In the genomic region with DNA sequence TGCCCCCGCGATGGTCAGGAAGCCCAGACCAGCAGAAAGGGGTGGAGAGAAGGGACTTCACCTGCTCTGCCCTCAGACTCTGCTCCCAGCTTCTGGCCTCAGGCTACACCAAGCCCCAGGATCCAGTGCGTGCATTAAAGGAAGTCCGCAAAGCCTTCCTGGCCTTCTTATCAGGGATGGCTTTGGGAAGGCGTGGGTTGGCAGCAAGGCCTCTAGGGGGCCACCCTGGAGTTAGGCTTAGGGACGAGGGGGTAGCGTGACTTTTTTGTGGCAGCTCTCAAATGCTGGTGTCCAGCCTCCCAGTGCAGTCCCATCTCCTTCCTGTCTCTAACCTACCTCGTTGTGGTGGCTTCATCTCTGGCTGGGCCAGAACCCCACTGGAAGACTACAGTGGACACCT, we compare ENCODE assay signal across 8 cellular contexts. TPM values are rescaled to one million over a fixed set of nuclear protein-coding genes. Genes with fewer than 3 reads are reported as not detected.
DNase-seq lines count a peak whose midpoint lies in the region; ATAC-seq, FAIRE-seq and TF ChIP-seq lines count a peak whose summit lies in the region.

No MANE protein-coding gene starts in this region.

- no peaks in the 10 kb centered on the region for H3K36me3 ChIP-seq in GM06990 (ENCODE audit: control insufficient read depth, insufficient read depth, low read length)

- no peak overlapping the region for H3K27ac ChIP-seq in A549

- no peak for TF ChIP-seq CTCF in A549 (IDR thresholded peaks at IDR 0.05)
- peak; percentile 21 for TF ChIP-seq CTCF in GM06990 (IDR thresholded peaks at IDR 0.05; ENCODE audit: insufficient read depth, low read length, poor library complexity, severe bottlenecking)
- peak; percentile 54 for TF ChIP-seq CTCF in fibroblast of villous mesenchyme (IDR thresholded peaks at IDR 0.05; ENCODE audit: insufficient read depth, low read depth, low read length)
- no peak for TF ChIP-seq CTCF in GM20000 (IDR thresholded peaks at IDR 0.05; ENCODE audit: extremely low read depth, missing control alignments)

- TF ChIP-seq POLR2A in A549 (IDR thresholded peaks at IDR 0.05; ENCODE audit: low read length), result no peak

- TF ChIP-seq RAD21 in A549 (conservative IDR thresholded peaks at IDR 0.05 in 1 of 2, IDR thresholded peaks at IDR 0.05 in 1 of 2), result peak in 1 of 2 experiments; percentile 20; a peak in 1 of 5 replicates

- CTCF ChIA-PET in A549 (lab: Yijun Ruan, JAX), result interaction anchor here (1.0 to 10.8 kb wide), 6 partner anchors 11 to 124 kb away, joined by 3 to 96 read pairs (median 5); partner anchors contain the start of gene ABHD14B

- H3K9me3 ChIP-seq in A549, result no peaks in the 10 kb centered on the region

- 68% methylated on average over 5 of the region's 8 CpGs for WGBS in A549 (ENCODE audit: missing lambda C conversion rate)

- no peak for TF ChIP-seq EP300 in A549 (IDR thresholded peaks at IDR 0.05)

- H3K4me3 ChIP-seq in A549 (no peak overlapping the region), GM06990 (replicated peaks; ENCODE audit: low read depth, low read length) (no peak overlapping the region), fibroblast of villous mesenchyme (ENCODE audit: low read depth, low read length) (no peak overlapping the region)

- no peaks in the 10 kb centered on the region for H3K27me3 ChIP-seq in GM06990 (replicated peaks; ENCODE audit: control insufficient read depth, insufficient read depth, low read length)

- no peak for FAIRE-seq in A549 (lab: Jason Lieb, UNC)

- POLR2A ChIA-PET in A549 (lab: Yijun Ruan, JAX), result no interaction called here

- no peak overlapping the region for H3K4me2 ChIP-seq in A549

- no peaks in the 10 kb centered on the region for H3K4me1 ChIP-seq in A549

- DNase-seq in A549 (ENCODE audit: low read depth in 1 of 2, low spot score in 1 of 2) (no peak), GM06990 (ENCODE audit: extremely low read depth, insufficient read length) (no peak), SK-N-DZ (ENCODE audit: low spot score) (peak; percentile 66), fibroblast of villous mesenchyme (ENCODE audit: low read depth) (peak; percentile 22), GM20000 (ENCODE audit: low spot score) (no peak), NCI-H187 (lab: John Stamatoyannopoulos, UW) (no peak), SKM-1 treated with dmso at 0.1 percent for 144 hours (lab: John Stamatoyannopoulos, UW; ENCODE audit: unreplicated experiment) (no peak)
- no peak for DNase-seq in stimulated activated CD8-positive, alpha-beta memory T cell treated with anti-CD3 and anti-CD28 coated beads, Interleukin-4, amount 100 ng/mL, for 48 hours

- peak; percentile 30 to 78; a peak in 4 of 6 replicates for ATAC-seq in A549

TF ChIP-seq in A549, 52 proteins besides CTCF, POLR2A, EP300 and RAD21:
- no peak for TF ChIP-seq ZSCAN20 (CRISPR knock-in tag; IDR thresholded peaks at IDR 0.05)
- no peak for TF ChIP-seq KDM5A (IDR thresholded peaks at IDR 0.05)
- no peak for TF ChIP-seq MAZ (IDR thresholded peaks at IDR 0.05; ENCODE audit: borderline replicate concordance, low read depth, low read length)
- TF ChIP-seq HOXB13 (CRISPR knock-in tag; IDR thresholded peaks at IDR 0.05; ENCODE audit: low read depth), result no peak
- no peak for TF ChIP-seq FOSL2 (IDR thresholded peaks at IDR 0.05)
- TF ChIP-seq FOSL2 (CRISPR knock-in tag; IDR thresholded peaks at IDR 0.05), result no peak
- no peak for TF ChIP-seq MAX (IDR thresholded peaks at IDR 0.05)
- no peak for TF ChIP-seq HOXB5 (CRISPR knock-in tag; IDR thresholded peaks at IDR 0.05)
- no peak for TF ChIP-seq GATA3 (IDR thresholded peaks at IDR 0.05; ENCODE audit: borderline replicate concordance)
- TF ChIP-seq EHF (CRISPR knock-in tag; IDR thresholded peaks at IDR 0.05), result no peak
- TF ChIP-seq FOSB (CRISPR knock-in tag; IDR thresholded peaks at IDR 0.05), result no peak
- TF ChIP-seq KDM1A (IDR thresholded peaks at IDR 0.05; ENCODE audit: low read depth), result no peak
- no peak for TF ChIP-seq MAFK (IDR thresholded peaks at IDR 0.05; ENCODE audit: partially characterized antibody)
- TF ChIP-seq CHD4 (IDR thresholded peaks at IDR 0.05; ENCODE audit: borderline replicate concordance), result no peak
- no peak for TF ChIP-seq NPAS2 (CRISPR knock-in tag; IDR thresholded peaks at IDR 0.05; ENCODE audit: borderline replicate concordance)
- no peak for TF ChIP-seq ZC3H11A (IDR thresholded peaks at IDR 0.05)
- TF ChIP-seq NFE2L2 (conservative IDR thresholded peaks at IDR 0.05; ENCODE audit: low read length), result no peak

RNA-seq across cellular contexts. Expression of gene RPL29, which starts 18.9 kb away (rescaled TPM):
- polyA plus RNA-seq in A549 (2011; rRNA removed) (808 and 909 TPM in 2 replicates), A549 (2017; fragmentation: RNase III; extraction: RNeasy Plus Mini Kit Qiagen cat#74134 plus additional on column Dnase treatment) (1,098 to 1,170 TPM (median 1,152 TPM) in 3 replicates)
- polyA plus RNA-seq in A549 (2012; cell fraction: cytosol; rRNA removed), result 1,629 and 1,737 TPM in 2 replicates
- 758 and 846 TPM in 2 replicates for polyA plus RNA-seq in A549 (2012; cell fraction: nucleus; rRNA removed)
- polyA minus RNA-seq in A549 (2011; rRNA and poly(A)+ RNA removed), result 488 and 529 TPM in 2 replicates
- polyA plus RNA-seq in SK-N-DZ (2014; cell fraction: cytosol; rRNA removed), result 1,243 and 1,338 TPM in 2 replicates
- polyA plus RNA-seq in SK-N-DZ (2014; cell fraction: nucleus; rRNA removed), result 862 and 1,031 TPM in 2 replicates
- total RNA-seq in fibroblast of villous mesenchyme, result 617 and 759 TPM in 2 replicates

RNA-seq across cellular contexts. Expression of gene ACY1, which starts 31.3 kb away (rescaled TPM):
- 21.1 and 25.1 TPM in 2 replicates for polyA plus RNA-seq in A549 (2011; rRNA removed)
- 41.4 and 48.5 TPM in 2 replicates for polyA plus RNA-seq in A549 (2012; cell fraction: cytosol; rRNA removed)
- 73.1 and 85.8 TPM in 2 replicates for polyA plus RNA-seq in A549 (2012; cell fraction: nucleus; rRNA removed)
- 19.9 to 21.4 TPM (median 20.7 TPM) in 3 replicates for polyA plus RNA-seq in A549 (2017; fragmentation: RNase III; extraction: RNeasy Plus Mini Kit Qiagen cat#74134 plus additional on column Dnase treatment)
- polyA minus RNA-seq in A549 (2011; rRNA and poly(A)+ RNA removed), result 44.2 and 48.5 TPM in 2 replicates
- polyA plus RNA-seq in SK-N-DZ (2014; cell fraction: cytosol; rRNA removed), result 56.2 and 56.3 TPM in 2 replicates
- polyA plus RNA-seq in SK-N-DZ (2014; cell fraction: nucleus; rRNA removed), result 89.8 and 114 TPM in 2 replicates
- total RNA-seq in fibroblast of villous mesenchyme, result 23.3 and 37.7 TPM in 2 replicates

RNA-seq across cellular contexts. Expression of gene ABHD14A, which starts 39.7 kb away (rescaled TPM):
- 6.3 and 7.5 TPM in 2 replicates for polyA plus RNA-seq in A549 (2011; rRNA removed)
- 26.3 and 32.3 TPM in 2 replicates for polyA plus RNA-seq in A549 (2012; cell fraction: cytosol; rRNA removed)
- polyA plus RNA-seq in A549 (2012; cell fraction: nucleus; rRNA removed), result 16.0 and 22.2 TPM in 2 replicates
- polyA plus RNA-seq in A549 (2017; fragmentation: RNase III; extraction: RNeasy Plus Mini Kit Qiagen cat#74134 plus additional on column Dnase treatment), result 9.1 to 9.5 TPM (median 9.5 TPM) in 3 replicates
- 6.1 and 7.1 TPM in 2 replicates for polyA minus RNA-seq in A549 (2011; rRNA and poly(A)+ RNA removed)
- 26.8 and 32.0 TPM in 2 replicates for polyA plus RNA-seq in SK-N-DZ (2014; cell fraction: cytosol; rRNA removed)
- polyA plus RNA-seq in SK-N-DZ (2014; cell fraction: nucleus; rRNA removed), result 19.5 and 24.0 TPM in 2 replicates
- 5.2 and 7.1 TPM in 2 replicates for total RNA-seq in fibroblast of villous mesenchyme

RNA-seq across cellular contexts. Expression of gene ABHD14B, which starts 40.8 kb away (rescaled TPM):
- polyA plus RNA-seq in A549 (2011; rRNA removed), result 37.9 and 39.7 TPM in 2 replicates
- polyA plus RNA-seq in A549 (2012; cell fraction: cytosol; rRNA removed), result 28.5 and 45.0 TPM in 2 replicates
- 26.0 and 34.7 TPM in 2 replicates for polyA plus RNA-seq in A549 (2012; cell fraction: nucleus; rRNA removed)
- 23.2 to 27.2 TPM (median 23.5 TPM) in 3 replicates for polyA plus RNA-seq in A549 (2017; fragmentation: RNase III; extraction: RNeasy Plus Mini Kit Qiagen cat#74134 plus additional on column Dnase treatment)
- 33.5 and 39.5 TPM in 2 replicates for polyA minus RNA-seq in A549 (2011; rRNA and poly(A)+ RNA removed)
- 28.5 and 32.5 TPM in 2 replicates for polyA plus RNA-seq in SK-N-DZ (2014; cell fraction: cytosol; rRNA removed)
- polyA plus RNA-seq in SK-N-DZ (2014; cell fraction: nucleus; rRNA removed), result 38.4 and 42.4 TPM in 2 replicates
- total RNA-seq in fibroblast of villous mesenchyme, result 18.0 and 19.9 TPM in 2 replicates

RNA-seq across cellular contexts. Expression of gene DUSP7, which starts 41.8 kb away (rescaled TPM):
- 3.9 and 4.4 TPM in 2 replicates for polyA plus RNA-seq in A549 (2011; rRNA removed)
- 8.3 and 11.0 TPM in 2 replicates for polyA plus RNA-seq in A549 (2012; cell fraction: cytosol; rRNA removed)
- 6.8 and 6.9 TPM in 2 replicates for polyA plus RNA-seq in A549 (2012; cell fraction: nucleus; rRNA removed)
- polyA plus RNA-seq in A549 (2017; fragmentation: RNase III; extraction: RNeasy Plus Mini Kit Qiagen cat#74134 plus additional on column Dnase treatment), result 4.8 TPM in 3 replicates
- 9.3 and 11.8 TPM in 2 replicates for polyA minus RNA-seq in A549 (2011; rRNA and poly(A)+ RNA removed)
- polyA plus RNA-seq in SK-N-DZ (2014; cell fraction: cytosol; rRNA removed), result 10.7 and 12.3 TPM in 2 replicates
- 7.5 and 9.8 TPM in 2 replicates for polyA plus RNA-seq in SK-N-DZ (2014; cell fraction: nucleus; rRNA removed)
- total RNA-seq in fibroblast of villous mesenchyme, result 20.9 and 21.2 TPM in 2 replicates

Comparison
In these comparisons a context has a peak if more than half of its experiments do, and no peak if none do; other contexts are left out.
1. DNase-seq: peak in SK-N-DZ (single experiment) and fibroblast of villous mesenchyme (single experiment); none in A549 (0 of 2), GM06990 (single experiment), GM20000 (single experiment), stimulated activated CD8-positive, alpha-beta memory T cell treated with anti-CD3 and anti-CD28 coated beads, Interleukin-4, amount 100 ng/mL, for 48 hours (single experiment), NCI-H187 (0 of 2) and SKM-1 treated with dmso at 0.1 percent for 144 hours (single experiment).
2. CTCF ChIP-seq: peak in GM06990 (single experiment) and fibroblast of villous mesenchyme (single experiment); none in A549 (single experiment) and GM20000 (single experiment).